1 cellular context compared by ENCODE assay signal in the genomic region with DNA sequence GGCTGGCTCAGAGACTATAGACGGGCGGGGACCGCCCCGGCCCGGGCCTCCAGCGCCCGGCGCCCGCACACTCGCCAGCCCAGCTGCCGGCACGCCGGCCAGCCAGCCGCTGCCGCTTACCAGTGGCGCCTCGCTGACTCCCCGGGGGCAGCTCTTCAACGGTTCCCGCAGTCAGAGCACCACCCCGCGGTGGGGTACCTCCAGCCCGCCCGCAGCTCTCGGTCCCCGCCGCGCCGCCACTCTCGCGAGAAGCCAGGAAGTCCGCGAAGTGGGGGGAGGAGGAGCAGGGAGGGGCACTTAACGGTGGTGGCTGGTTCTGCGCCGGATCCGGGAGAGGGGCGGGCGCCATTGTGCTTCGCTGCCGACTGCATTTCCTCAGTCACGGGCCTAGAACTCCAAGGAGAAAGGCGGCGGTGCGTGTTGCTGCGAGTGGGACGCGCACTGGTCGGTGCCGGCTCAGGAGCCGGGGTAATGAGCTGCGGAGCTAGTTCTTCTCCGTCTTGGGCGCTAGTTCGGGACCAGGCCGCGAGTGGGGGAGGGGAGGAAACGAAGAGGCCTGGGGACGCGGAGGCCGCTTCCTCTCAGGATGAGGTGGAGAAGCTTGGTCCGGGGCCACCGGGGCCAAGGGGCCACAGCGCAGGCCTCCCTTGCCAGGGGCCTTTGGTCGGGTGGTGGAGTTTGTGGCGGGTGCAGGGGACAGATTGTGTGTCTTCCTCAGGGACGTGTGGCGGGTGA.
TF ChIP-seq lines count a peak whose summit lies in the region.

A gene with protein sequence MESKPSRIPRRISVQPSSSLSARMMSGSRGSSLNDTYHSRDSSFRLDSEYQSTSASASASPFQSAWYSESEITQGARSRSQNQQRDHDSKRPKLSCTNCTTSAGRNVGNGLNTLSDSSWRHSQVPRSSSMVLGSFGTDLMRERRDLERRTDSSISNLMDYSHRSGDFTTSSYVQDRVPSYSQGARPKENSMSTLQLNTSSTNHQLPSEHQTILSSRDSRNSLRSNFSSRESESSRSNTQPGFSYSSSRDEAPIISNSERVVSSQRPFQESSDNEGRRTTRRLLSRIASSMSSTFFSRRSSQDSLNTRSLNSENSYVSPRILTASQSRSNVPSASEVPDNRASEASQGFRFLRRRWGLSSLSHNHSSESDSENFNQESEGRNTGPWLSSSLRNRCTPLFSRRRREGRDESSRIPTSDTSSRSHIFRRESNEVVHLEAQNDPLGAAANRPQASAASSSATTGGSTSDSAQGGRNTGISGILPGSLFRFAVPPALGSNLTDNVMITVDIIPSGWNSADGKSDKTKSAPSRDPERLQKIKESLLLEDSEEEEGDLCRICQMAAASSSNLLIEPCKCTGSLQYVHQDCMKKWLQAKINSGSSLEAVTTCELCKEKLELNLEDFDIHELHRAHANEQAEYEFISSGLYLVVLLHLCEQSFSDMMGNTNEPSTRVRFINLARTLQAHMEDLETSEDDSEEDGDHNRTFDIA (plus strand): TSS at position 313 of the 735 bp plus-strand sequence. CDS start 16,517 bp downstream, outside the sequence.

TF ChIP-seq in HepG2, 621 proteins besides CTCF, POLR2A, EP300 and RAD21 (continued from another document and continues in another):
- TF ChIP-seq, protein P1, sequence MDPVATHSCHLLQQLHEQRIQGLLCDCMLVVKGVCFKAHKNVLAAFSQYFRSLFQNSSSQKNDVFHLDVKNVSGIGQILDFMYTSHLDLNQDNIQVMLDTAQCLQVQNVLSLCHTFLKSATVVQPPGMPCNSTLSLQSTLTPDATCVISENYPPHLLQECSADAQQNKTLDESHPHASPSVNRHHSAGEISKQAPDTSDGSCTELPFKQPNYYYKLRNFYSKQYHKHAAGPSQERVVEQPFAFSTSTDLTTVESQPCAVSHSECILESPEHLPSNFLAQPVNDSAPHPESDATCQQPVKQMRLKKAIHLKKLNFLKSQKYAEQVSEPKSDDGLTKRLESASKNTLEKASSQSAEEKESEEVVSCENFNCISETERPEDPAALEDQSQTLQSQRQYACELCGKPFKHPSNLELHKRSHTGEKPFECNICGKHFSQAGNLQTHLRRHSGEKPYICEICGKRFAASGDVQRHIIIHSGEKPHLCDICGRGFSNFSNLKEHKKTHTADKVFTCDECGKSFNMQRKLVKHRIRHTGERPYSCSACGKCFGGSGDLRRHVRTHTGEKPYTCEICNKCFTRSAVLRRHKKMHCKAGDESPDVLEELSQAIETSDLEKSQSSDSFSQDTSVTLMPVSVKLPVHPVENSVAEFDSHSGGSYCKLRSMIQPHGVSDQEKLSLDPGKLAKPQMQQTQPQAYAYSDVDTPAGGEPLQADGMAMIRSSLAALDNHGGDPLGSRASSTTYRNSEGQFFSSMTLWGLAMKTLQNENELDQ (CRISPR knock-in tag; IDR thresholded peaks at IDR 0.05; ENCODE audit: borderline replicate concordance) = peak; percentile 88
- TF ChIP-seq ZNF746 (CRISPR knock-in tag; IDR thresholded peaks at IDR 0.05) = peak; percentile 95
- TF ChIP-seq, protein P2, sequence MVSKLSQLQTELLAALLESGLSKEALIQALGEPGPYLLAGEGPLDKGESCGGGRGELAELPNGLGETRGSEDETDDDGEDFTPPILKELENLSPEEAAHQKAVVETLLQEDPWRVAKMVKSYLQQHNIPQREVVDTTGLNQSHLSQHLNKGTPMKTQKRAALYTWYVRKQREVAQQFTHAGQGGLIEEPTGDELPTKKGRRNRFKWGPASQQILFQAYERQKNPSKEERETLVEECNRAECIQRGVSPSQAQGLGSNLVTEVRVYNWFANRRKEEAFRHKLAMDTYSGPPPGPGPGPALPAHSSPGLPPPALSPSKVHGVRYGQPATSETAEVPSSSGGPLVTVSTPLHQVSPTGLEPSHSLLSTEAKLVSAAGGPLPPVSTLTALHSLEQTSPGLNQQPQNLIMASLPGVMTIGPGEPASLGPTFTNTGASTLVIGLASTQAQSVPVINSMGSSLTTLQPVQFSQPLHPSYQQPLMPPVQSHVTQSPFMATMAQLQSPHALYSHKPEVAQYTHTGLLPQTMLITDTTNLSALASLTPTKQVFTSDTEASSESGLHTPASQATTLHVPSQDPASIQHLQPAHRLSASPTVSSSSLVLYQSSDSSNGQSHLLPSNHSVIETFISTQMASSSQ (IDR thresholded peaks at IDR 0.05; ENCODE audit: low read depth) = no peak
- TF ChIP-seq, protein P2 (CRISPR knock-in tag; IDR thresholded peaks at IDR 0.05; ENCODE audit: borderline replicate concordance) = peak; percentile 67; the same call in 1 of the 2 replicates
- TF ChIP-seq GTF3A (CRISPR knock-in tag; conservative IDR thresholded peaks at IDR 0.05) = peak; percentile 98
- TF ChIP-seq ZNF777 (CRISPR knock-in tag; IDR thresholded peaks at IDR 0.05) = peak; percentile 89
- no peak for TF ChIP-seq ZNF296 (CRISPR knock-in tag; conservative IDR thresholded peaks at IDR 0.05)
- peak; percentile 55; the same call in 1 of the 2 replicates for TF ChIP-seq ZKSCAN1 (IDR thresholded peaks at IDR 0.05; ENCODE audit: low read length)
- TF ChIP-seq NFATC3 (CRISPR knock-in tag; IDR thresholded peaks at IDR 0.05) = peak; percentile 91; the same call in 1 of the 2 replicates
- TF ChIP-seq GTF2F1 (IDR thresholded peaks at IDR 0.05; ENCODE audit: low read length) = no peak; the same call in 1 of the 2 replicates
- TF ChIP-seq, protein P3, sequence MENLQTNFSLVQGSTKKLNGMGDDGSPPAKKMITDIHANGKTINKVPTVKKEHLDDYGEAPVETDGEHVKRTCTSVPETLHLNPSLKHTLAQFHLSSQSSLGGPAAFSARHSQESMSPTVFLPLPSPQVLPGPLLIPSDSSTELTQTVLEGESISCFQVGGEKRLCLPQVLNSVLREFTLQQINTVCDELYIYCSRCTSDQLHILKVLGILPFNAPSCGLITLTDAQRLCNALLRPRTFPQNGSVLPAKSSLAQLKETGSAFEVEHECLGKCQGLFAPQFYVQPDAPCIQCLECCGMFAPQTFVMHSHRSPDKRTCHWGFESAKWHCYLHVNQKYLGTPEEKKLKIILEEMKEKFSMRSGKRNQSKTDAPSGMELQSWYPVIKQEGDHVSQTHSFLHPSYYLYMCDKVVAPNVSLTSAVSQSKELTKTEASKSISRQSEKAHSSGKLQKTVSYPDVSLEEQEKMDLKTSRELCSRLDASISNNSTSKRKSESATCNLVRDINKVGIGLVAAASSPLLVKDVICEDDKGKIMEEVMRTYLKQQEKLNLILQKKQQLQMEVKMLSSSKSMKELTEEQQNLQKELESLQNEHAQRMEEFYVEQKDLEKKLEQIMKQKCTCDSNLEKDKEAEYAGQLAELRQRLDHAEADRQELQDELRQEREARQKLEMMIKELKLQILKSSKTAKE (CRISPR knock-in tag; IDR thresholded peaks at IDR 0.05; ENCODE audit: borderline replicate concordance) = peak; percentile 81
- no peak for TF ChIP-seq NR2F2 (IDR thresholded peaks at IDR 0.05; ENCODE audit: borderline replicate concordance, low read depth)
- TF ChIP-seq ZNF24 (IDR thresholded peaks at IDR 0.05) = peak; percentile 81
- TF ChIP-seq HNRNPH1 (optimal IDR thresholded peaks at IDR 0.05; ENCODE audit: low read depth, low read length) = peak; percentile 89
- TF ChIP-seq, protein P4, sequence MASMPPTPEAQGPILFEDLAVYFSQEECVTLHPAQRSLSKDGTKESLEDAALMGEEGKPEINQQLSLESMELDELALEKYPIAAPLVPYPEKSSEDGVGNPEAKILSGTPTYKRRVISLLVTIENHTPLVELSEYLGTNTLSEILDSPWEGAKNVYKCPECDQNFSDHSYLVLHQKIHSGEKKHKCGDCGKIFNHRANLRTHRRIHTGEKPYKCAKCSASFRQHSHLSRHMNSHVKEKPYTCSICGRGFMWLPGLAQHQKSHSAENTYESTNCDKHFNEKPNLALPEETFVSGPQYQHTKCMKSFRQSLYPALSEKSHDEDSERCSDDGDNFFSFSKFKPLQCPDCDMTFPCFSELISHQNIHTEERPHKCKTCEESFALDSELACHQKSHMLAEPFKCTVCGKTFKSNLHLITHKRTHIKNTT (CRISPR knock-in tag; IDR thresholded peaks at IDR 0.05) = no peak
- TF ChIP-seq AKAP8 (CRISPR knock-in tag; IDR thresholded peaks at IDR 0.05) = peak; percentile 86; the same call in 1 of the 2 replicates
- TF ChIP-seq ZNF317 (CRISPR knock-in tag; IDR thresholded peaks at IDR 0.05) = peak; percentile 95
- peak; percentile 99 for TF ChIP-seq ZNF501 (CRISPR knock-in tag; IDR thresholded peaks at IDR 0.05)
- peak; percentile 99 for TF ChIP-seq ZNF547 (CRISPR knock-in tag; IDR thresholded peaks at IDR 0.05)
- TF ChIP-seq ZNF674 (CRISPR knock-in tag; IDR thresholded peaks at IDR 0.05; ENCODE audit: low read depth) = peak; percentile 89; the same call in 1 of the 2 replicates
- peak; percentile 95 for TF ChIP-seq ZNF792 (CRISPR knock-in tag; IDR thresholded peaks at IDR 0.05)
- TF ChIP-seq SPEN (CRISPR knock-in tag; IDR thresholded peaks at IDR 0.05; ENCODE audit: low read depth) = peak; percentile 98
- TF ChIP-seq CBX5 (CRISPR knock-in tag; IDR thresholded peaks at IDR 0.05; ENCODE audit: borderline replicate concordance) = peak; percentile 96
- TF ChIP-seq, protein P5, sequence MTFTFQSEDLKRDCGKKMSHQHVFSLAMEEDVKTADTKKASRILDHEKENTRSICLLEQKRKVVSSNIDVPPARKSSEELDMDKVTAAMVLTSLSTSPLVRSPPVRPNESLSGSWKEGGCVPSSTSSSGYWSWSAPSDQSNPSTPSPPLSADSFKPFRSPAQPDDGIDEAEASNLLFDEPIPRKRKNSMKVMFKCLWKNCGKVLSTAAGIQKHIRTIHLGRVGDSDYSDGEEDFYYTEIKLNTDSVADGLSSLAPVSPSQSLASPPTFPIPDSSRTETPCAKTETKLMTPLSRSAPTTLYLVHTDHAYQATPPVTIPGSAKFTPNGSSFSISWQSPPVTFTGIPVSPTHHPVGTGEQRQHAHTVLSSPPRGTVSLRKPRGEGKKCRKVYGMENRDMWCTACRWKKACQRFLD (CRISPR knock-in tag; IDR thresholded peaks at IDR 0.05; ENCODE audit: borderline replicate concordance) = peak; percentile 96
- no peak for TF ChIP-seq TCF12 (IDR thresholded peaks at IDR 0.05)
- peak; percentile 93 for TF ChIP-seq TCF12 (CRISPR knock-in tag; IDR thresholded peaks at IDR 0.05)
- peak; percentile 36; the same call in 1 of the 2 replicates for TF ChIP-seq U2AF2 (IDR thresholded peaks at IDR 0.05; ENCODE audit: low read depth, low read length)
- TF ChIP-seq RXRB (CRISPR knock-in tag; IDR thresholded peaks at IDR 0.05; ENCODE audit: borderline replicate concordance) = peak; percentile 83
- TF ChIP-seq ZNF235 (CRISPR knock-in tag; IDR thresholded peaks at IDR 0.05; ENCODE audit: borderline replicate concordance) = peak; percentile 97
- peak; percentile 44 for TF ChIP-seq RFXAP (CRISPR knock-in tag; IDR thresholded peaks at IDR 0.05; ENCODE audit: borderline replicate concordance)
- TF ChIP-seq NR2F1 (CRISPR knock-in tag; IDR thresholded peaks at IDR 0.05) = no peak
- TF ChIP-seq, protein P6, sequence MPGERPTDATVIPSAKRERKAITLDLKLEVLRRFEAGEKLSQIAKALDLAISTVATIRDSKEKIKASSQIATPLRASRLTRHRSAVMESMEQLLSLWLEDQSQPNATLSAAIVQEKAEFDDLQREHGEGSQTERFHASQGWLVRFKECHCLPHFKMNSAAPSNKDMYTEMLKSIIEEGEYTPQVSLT (CRISPR knock-in tag; IDR thresholded peaks at IDR 0.05; ENCODE audit: borderline replicate concordance, low read depth) = peak; percentile 70; the same call in 1 of the 2 replicates
- TF ChIP-seq, protein P7, sequence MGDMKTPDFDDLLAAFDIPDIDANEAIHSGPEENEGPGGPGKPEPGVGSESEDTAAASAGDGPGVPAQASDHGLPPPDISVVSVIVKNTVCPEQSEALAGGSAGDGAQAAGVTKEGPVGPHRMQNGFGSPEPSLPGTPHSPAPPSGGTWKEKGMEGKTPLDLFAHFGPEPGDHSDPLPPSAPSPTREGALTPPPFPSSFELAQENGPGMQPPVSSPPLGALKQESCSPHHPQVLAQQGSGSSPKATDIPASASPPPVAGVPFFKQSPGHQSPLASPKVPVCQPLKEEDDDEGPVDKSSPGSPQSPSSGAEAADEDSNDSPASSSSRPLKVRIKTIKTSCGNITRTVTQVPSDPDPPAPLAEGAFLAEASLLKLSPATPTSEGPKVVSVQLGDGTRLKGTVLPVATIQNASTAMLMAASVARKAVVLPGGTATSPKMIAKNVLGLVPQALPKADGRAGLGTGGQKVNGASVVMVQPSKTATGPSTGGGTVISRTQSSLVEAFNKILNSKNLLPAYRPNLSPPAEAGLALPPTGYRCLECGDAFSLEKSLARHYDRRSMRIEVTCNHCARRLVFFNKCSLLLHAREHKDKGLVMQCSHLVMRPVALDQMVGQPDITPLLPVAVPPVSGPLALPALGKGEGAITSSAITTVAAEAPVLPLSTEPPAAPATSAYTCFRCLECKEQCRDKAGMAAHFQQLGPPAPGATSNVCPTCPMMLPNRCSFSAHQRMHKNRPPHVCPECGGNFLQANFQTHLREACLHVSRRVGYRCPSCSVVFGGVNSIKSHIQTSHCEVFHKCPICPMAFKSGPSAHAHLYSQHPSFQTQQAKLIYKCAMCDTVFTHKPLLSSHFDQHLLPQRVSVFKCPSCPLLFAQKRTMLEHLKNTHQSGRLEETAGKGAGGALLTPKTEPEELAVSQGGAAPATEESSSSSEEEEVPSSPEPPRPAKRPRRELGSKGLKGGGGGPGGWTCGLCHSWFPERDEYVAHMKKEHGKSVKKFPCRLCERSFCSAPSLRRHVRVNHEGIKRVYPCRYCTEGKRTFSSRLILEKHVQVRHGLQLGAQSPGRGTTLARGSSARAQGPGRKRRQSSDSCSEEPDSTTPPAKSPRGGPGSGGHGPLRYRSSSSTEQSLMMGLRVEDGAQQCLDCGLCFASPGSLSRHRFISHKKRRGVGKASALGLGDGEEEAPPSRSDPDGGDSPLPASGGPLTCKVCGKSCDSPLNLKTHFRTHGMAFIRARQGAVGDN (CRISPR knock-in tag; IDR thresholded peaks at IDR 0.05) = peak; percentile 96
- TF ChIP-seq NFRKB (IDR thresholded peaks at IDR 0.05) = peak; percentile 84
- TF ChIP-seq ZNF282 (IDR thresholded peaks at IDR 0.05; ENCODE audit: partially characterized antibody) = no peak
- TF ChIP-seq FOXC1 (CRISPR knock-in tag; IDR thresholded peaks at IDR 0.05; ENCODE audit: borderline replicate concordance) = peak; percentile 99
- TF ChIP-seq, protein P8, sequence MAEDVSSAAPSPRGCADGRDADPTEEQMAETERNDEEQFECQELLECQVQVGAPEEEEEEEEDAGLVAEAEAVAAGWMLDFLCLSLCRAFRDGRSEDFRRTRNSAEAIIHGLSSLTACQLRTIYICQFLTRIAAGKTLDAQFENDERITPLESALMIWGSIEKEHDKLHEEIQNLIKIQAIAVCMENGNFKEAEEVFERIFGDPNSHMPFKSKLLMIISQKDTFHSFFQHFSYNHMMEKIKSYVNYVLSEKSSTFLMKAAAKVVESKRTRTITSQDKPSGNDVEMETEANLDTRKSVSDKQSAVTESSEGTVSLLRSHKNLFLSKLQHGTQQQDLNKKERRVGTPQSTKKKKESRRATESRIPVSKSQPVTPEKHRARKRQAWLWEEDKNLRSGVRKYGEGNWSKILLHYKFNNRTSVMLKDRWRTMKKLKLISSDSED (CRISPR knock-in tag; IDR thresholded peaks at IDR 0.05) = 0 out of 2 replicates have a peak, but pooled peaks have one; percentile 84
